Comparison of ENCODE assay signal across 8 cellular contexts in genomic region chr19:37655689-37656491, GRCh38. TPM values are rescaled to one million over a fixed set of nuclear protein-coding genes. Genes with fewer than 3 reads are reported as not detected.
DNase-seq lines count a peak whose midpoint lies in the region; ATAC-seq, FAIRE-seq and TF ChIP-seq lines count a peak whose summit lies in the region.

No MANE protein-coding gene starts in this region.

- no peaks in the 10 kb centered on the region for H3K79me2 ChIP-seq in MM.1S (ENCODE audit: low read length)

- no peak for TF ChIP-seq CTCF in GM10266 (IDR thresholded peaks at IDR 0.05; ENCODE audit: control insufficient read depth, insufficient read depth, low read depth, missing control alignments)
- no peak for TF ChIP-seq CTCF in WI38 (IDR thresholded peaks at IDR 0.05; ENCODE audit: low read depth, low read length)
- no peak for TF ChIP-seq CTCF in bronchial epithelial cell (IDR thresholded peaks at IDR 0.05; ENCODE audit: insufficient read depth, low read length, severe bottlenecking)
- peak in 1 of 11 experiments; percentile 8 for TF ChIP-seq CTCF in spleen (IDR thresholded peaks at IDR 0.05 in 8 of 11, conservative IDR thresholded peaks at IDR 0.05 in 3 of 11)
- no peak for TF ChIP-seq CTCF in MM.1S (IDR thresholded peaks at IDR 0.05; ENCODE audit: low read length)

- H3K9ac ChIP-seq in MM.1S (ENCODE audit: low read length): no peak overlapping the region

- no peaks in the 10 kb centered on the region for H3K9me2 ChIP-seq in MM.1S (replicated peaks; ENCODE audit: insufficient read depth, low read length)

- 1% methylated on average over 35 to 59 of the region's 59 CpGs for WGBS in spleen, 5 donors

- peak; percentile 81 for DNase-seq in GM10266 (ENCODE audit: extremely low spot score)
- peak; percentile 86 for DNase-seq in NCI-H1694 treated with DMSO at 0.1 percent for 48 hours (lab: John Stamatoyannopoulos, UW)
- DNase-seq in bronchial epithelial cell (ENCODE audit: low read depth): peak; percentile 72
- peak; percentile 84 for DNase-seq in inferior parietal cortex (ENCODE audit: extremely low spot score)
- peak; percentile 93 for DNase-seq in spleen
- DNase-seq in MM.1S: no peak

- no peaks in the 10 kb centered on the region for H3F3A ChIP-seq in MM.1S (ENCODE audit: insufficient read depth, low read length)

- H3K4me2 ChIP-seq in MM.1S (ENCODE audit: low read depth, low read length): no peak overlapping the region

- H3K4me1 ChIP-seq in spleen: peaks cover 10 to 42% (median 26%) of the 10 kb centered on the region in 6 donors
- no peaks in the 10 kb centered on the region for H3K4me1 ChIP-seq in MM.1S (ENCODE audit: low read length)

- no peaks in the 10 kb centered on the region for H3K36me3 ChIP-seq in bronchial epithelial cell (ENCODE audit: control insufficient read depth, insufficient read depth, low read length)
- H3K36me3 ChIP-seq in spleen: peaks cover 0 to 6% (median 0%) of the 10 kb centered on the region in 6 donors
- no peaks in the 10 kb centered on the region for H3K36me3 ChIP-seq in MM.1S (replicated peaks; ENCODE audit: insufficient read depth, low read length)

- no peaks in the 10 kb centered on the region for H4K20me1 ChIP-seq in MM.1S (ENCODE audit: insufficient read depth, low read length)

- H3K27ac ChIP-seq in spleen (peak overlapping the region; percentile 85 to 94 (median 91)), MM.1S (ENCODE audit: low read length) (no peak overlapping the region)

- H3K4me3 ChIP-seq in WI38 (ENCODE audit: low read depth, low read length): peak overlapping the region; percentile 81
- peak overlapping the region; percentile 65 for H3K4me3 ChIP-seq in bronchial epithelial cell (ENCODE audit: low read depth, low read length)
- H3K4me3 ChIP-seq in spleen: peak overlapping the region; percentile 72 to 94 (median 88)
- H3K4me3 ChIP-seq in MM.1S (ENCODE audit: low read length): no peak overlapping the region

- TF ChIP-seq POLR2A in spleen (IDR thresholded peaks at IDR 0.05): no peak

- FAIRE-seq in bronchial epithelial cell (lab: Jason Lieb, UNC): no peak

- H3K9me3 ChIP-seq in spleen (peaks cover 0 to 44% (median 8%) of the 10 kb centered on the region in 8 donors), MM.1S (replicated peaks; ENCODE audit: insufficient read depth, low read length) (no peaks in the 10 kb centered on the region)

- H2AFZ ChIP-seq in MM.1S (ENCODE audit: low read length): no peak overlapping the region

- intact Hi-C loops in spleen (cut with DNase I; ENCODE audit: low total_unique reads): no loop called here

- H3K27me3 ChIP-seq in bronchial epithelial cell (ENCODE audit: control insufficient read depth, insufficient read depth, low read length) (no peaks in the 10 kb centered on the region), spleen (replicated peaks in 1 of 7) (no peaks in the 10 kb centered on the region), MM.1S (replicated peaks; ENCODE audit: insufficient read depth, low read length) (no peaks in the 10 kb centered on the region)

- ATAC-seq in HG02623 (IDR thresholded peaks at IDR 0.05; ENCODE audit: unreplicated experiment): peak; percentile 58

RNA-seq across cellular contexts. Expression of gene ZFP30, which starts 0.6 kb away (rescaled TPM):
- total RNA-seq in bronchial epithelial cell (15.0 and 21.1 TPM in 2 replicates), spleen (10 to 100 TPM in 5 of 7 donors, 1 to 10 TPM in 2; 9.2 to 14.8 (median 13.0) TPM)
- 1 to 10 TPM; 2.7 to 3.2 (median 3.0) TPM for polyA plus RNA-seq in spleen
